Comparison of ENCODE assay signal across 21 cellular contexts in the genomic region with DNA sequence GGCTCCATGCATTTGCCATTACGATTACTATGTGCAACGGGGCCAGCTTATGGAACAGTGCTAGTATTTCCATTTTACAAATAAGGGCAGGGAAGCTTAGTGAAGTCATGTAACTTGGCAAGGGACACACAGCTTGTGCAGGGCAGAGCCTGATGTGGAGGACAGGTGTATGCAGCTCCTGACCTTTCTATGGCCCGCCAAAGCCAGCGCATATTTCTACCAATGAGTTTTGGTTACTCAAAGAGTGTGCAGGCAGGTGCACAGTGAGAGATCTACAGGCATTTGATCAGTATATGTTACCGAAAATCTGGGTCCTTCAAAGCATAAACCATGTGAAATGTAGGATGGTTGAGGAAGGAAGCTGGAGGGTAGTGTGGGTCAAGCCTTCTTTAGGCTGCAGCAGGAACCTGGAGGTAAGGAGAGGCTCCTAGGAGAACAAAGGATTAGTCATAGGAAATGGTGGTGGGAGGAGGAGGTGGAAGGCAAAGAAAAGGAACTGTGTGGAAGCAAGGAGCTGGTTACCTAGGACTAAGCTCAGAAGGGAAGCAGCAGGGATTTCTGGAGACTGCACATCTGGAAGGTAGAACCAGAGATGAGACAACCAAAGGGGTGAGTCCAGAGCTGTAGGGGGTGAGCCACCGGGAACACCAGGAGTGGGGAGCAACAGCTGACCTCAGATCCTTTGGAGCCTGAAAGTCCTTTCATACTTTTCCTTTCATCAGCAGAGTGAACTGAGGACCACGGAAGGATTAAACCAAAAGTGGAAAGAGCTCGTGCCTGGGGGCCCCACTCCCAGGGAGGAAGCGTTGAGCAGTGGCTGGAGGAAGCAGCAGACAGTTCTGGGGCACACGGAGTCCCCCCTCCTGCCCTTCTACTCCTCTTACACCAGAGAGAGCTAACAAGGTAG. TPM values are rescaled to one million over a fixed set of nuclear protein-coding genes. Genes with fewer than 3 reads are reported as not detected.
A peak's percentile ranks its signal among the peaks of the same experiment; 100 is the strongest.
DNase-seq lines count a peak whose midpoint lies in the region; ATAC-seq, FAIRE-seq and TF ChIP-seq lines count a peak whose summit lies in the region.
"Had no signal": no experiment of that assay in that cellular context is flagged by ENCODE, and none has a peak within 500 bp of the region (broad histone marks: within the 10 kb centered on the region; RNA-seq: fewer than 3 reads in every experiment).

No MANE protein-coding gene starts in this region.

- H3K9me3 ChIP-seq in HepG2 (ENCODE audit: low read length): no peaks in the 10 kb centered on the region
- H3K9me3 ChIP-seq in right lobe of liver: no peaks in the 10 kb centered on the region
- no peaks in the 10 kb centered on the region for H3K9me3 ChIP-seq in mammary epithelial cell (replicated peaks; ENCODE audit: insufficient read depth, low read length)
- H3K9me3 ChIP-seq: Peyer's patch had no signal

- H3K4me1 ChIP-seq in HepG2 (ENCODE audit: insufficient read depth, low read length) (peaks cover 27% of the 10 kb centered on the region), right lobe of liver (peaks cover 0 to 11% (median 0%) of the 10 kb centered on the region in 4 donors), mammary epithelial cell (ENCODE audit: insufficient read depth, low read length) (peaks cover 12% of the 10 kb centered on the region)

- CTCF ChIA-PET in HepG2 (lab: Yijun Ruan, JAX; ENCODE audit: low intra/inter-chr PET ratio, low total read pairs): no interaction called here
- CTCF ChIA-PET in mammary epithelial cell (lab: Charles Lee; ENCODE audit: low non-redundant PET): interaction anchor here (0.6 kb wide), 1 partner anchor 577 kb away, joined by 16 read pairs; no protein-coding TSS in a partner anchor

- ATAC-seq in HepG2 (no peak), right lobe of liver (no peak), GM21825 (IDR thresholded peaks at IDR 0.05; ENCODE audit: unreplicated experiment) (no peak)

- in situ Hi-C loops in HepG2 (cut with HindIII; ENCODE audit: extremely low pct_ligation_motif_present, low pct_unique_long_range_greater_than_20kb): no loop called here
- in situ Hi-C loops in mammary epithelial cell (cut with MboI; ENCODE audit: low sequenced_read_pairs in 2 of 2): no loop called here

- no peaks in the 10 kb centered on the region for H3K36me3 ChIP-seq in HepG2 (replicated peaks in 1 of 2; ENCODE audit: control insufficient read depth in 1 of 2, insufficient read depth in 2 of 2, low read length in 2 of 2)
- H3K36me3 ChIP-seq in right lobe of liver: no peaks in the 10 kb centered on the region
- H3K36me3 ChIP-seq in mammary epithelial cell (ENCODE audit: insufficient read depth, low read length): no peaks in the 10 kb centered on the region
- H3K36me3 ChIP-seq: BLaER1 treated with 17β-estradiol and CSF1 and Interleukin-3, amounts not matched to agents 10 nM and 100 nM; Peyer's patch had no signal

- TF ChIP-seq EP300 in HepG2 (IDR thresholded peaks at IDR 0.05; ENCODE audit: low read depth in 2 of 2, low read length in 2 of 2) (no peak), HepG2 (CRISPR knock-in tag; IDR thresholded peaks at IDR 0.05; ENCODE audit: borderline replicate concordance) (no peak)

- BruUV-seq in HepG2 (replicated peaks; lab: Mats Ljungman, UMichigan): no TSS peak
- BruUV-seq in mammary epithelial cell (replicated peaks; lab: Mats Ljungman, UMichigan): no TSS peak

- DNase-seq in HepG2 (ENCODE audit: low spot score): no peak
- no peak for DNase-seq in right lobe of liver
- peak; percentile 35 for DNase-seq in mammary epithelial cell
- DNase-seq in iPS-NIHi7 (ENCODE audit: extremely low spot score): peak; percentile 56
- DNase-seq in dedifferentiated amniotic fluid mesenchymal stem cell (ENCODE audit: extremely low spot score): no peak
- no peak for DNase-seq in OCI-M1 (lab: John Stamatoyannopoulos, UW)
- no peak for DNase-seq in stimulated activated CD8-positive, alpha-beta memory T cell treated with anti-CD3 and anti-CD28 coated beads, Interleukin-4, amount 100 ng/mL, for 48 hours
- DNase-seq: 8988T, DMS153, HCEC 1CT, NCI-H1417, NCI-H1930, NCI-H2171, NCI-H446 treated with DMSO at 0.1 percent for 48 hours, NCI-H748 treated with DMSO at 0.1 percent for 48 hours, Peyer's patch, SHP77 had no signal

- POLR2A ChIA-PET in HepG2 (lab: Yijun Ruan, JAX): no interaction called here

- no peak overlapping the region for H2AFZ ChIP-seq in HepG2 (ENCODE audit: low read length)
- peak overlapping the region; percentile 51 for H2AFZ ChIP-seq in mammary epithelial cell (ENCODE audit: low read depth, low read length)

- 33% methylated on average over 10 of the region's 10 CpGs for WGBS in HepG2 (ENCODE audit: low lambda C conversion rate)
- 51% methylated on average over 9 of the region's 10 CpGs for WGBS in right lobe of liver (ENCODE audit: insufficient coverage, low coverage, low lambda C conversion rate, missing lambda C conversion rate)
- 66% methylated on average over 8 of the region's 10 CpGs for WGBS in mammary epithelial cell (ENCODE audit: low coverage, missing lambda C conversion rate)

- H3K9ac ChIP-seq in HepG2 (ENCODE audit: insufficient read depth, low read depth, low read length): no peak overlapping the region
- no peak overlapping the region for H3K9ac ChIP-seq in mammary epithelial cell (ENCODE audit: insufficient read depth, low read length)
- H3K9ac ChIP-seq: BLaER1 treated with 17β-estradiol and CSF1 and Interleukin-3, amounts not matched to agents 10 nM and 100 nM; KMS-11 had no signal

- TF ChIP-seq POLR2A in HepG2 (IDR thresholded peaks at IDR 0.05; ENCODE audit: insufficient read depth in 1 of 2, low read depth in 2 of 2, low read length in 2 of 2) (no peak), right lobe of liver (IDR thresholded peaks at IDR 0.05) (no peak)

- H3K4me2 ChIP-seq in HepG2 (ENCODE audit: low read depth, low read length): 0 out of 2 replicates have a peak overlapping the region, but pooled peaks have one; percentile 1
- peak overlapping the region; percentile 0 for H3K4me2 ChIP-seq in mammary epithelial cell (ENCODE audit: insufficient read depth, low read depth, low read length)
- H3K4me2 ChIP-seq: BLaER1 treated with 17β-estradiol and CSF1 and Interleukin-3, amounts not matched to agents 10 nM and 100 nM; KMS-11 had no signal

- no peak for TF ChIP-seq RAD21 in HepG2 (CRISPR knock-in tag; IDR thresholded peaks at IDR 0.05)

- no peak for FAIRE-seq in HepG2 (lab: Jason Lieb, UNC)
- FAIRE-seq: GM18507 had no signal

- intact Hi-C loops in HepG2 (cut with micrococcal nuclease; ENCODE audit: unreplicated experiment) (no loop called here), right lobe of liver (cut with DNase I) (no loop called here), mammary epithelial cell (cut with micrococcal nuclease) (no loop called here)

- no peaks in the 10 kb centered on the region for H3K79me2 ChIP-seq in HepG2 (ENCODE audit: insufficient read depth, low read length)
- H3K79me2 ChIP-seq in mammary epithelial cell (ENCODE audit: insufficient read depth, low read length): no peaks in the 10 kb centered on the region

- TF ChIP-seq CTCF in HepG2 (CRISPR knock-in tag; IDR thresholded peaks at IDR 0.05) (no peak), right lobe of liver (IDR thresholded peaks at IDR 0.05) (no peak), mammary epithelial cell (conservative IDR thresholded peaks at IDR 0.05 in 1 of 2, IDR thresholded peaks at IDR 0.05 in 1 of 2; ENCODE audit: extremely low read depth in 1 of 2, insufficient read depth in 1 of 2, low read depth in 1 of 2, low read length in 2 of 2) (no peak)

- H3K27ac ChIP-seq in HepG2 (ENCODE audit: extremely low read length, insufficient read depth, low read length): no peak overlapping the region
- no peak overlapping the region for H3K27ac ChIP-seq in right lobe of liver
- H3K27ac ChIP-seq in mammary epithelial cell (ENCODE audit: insufficient read depth, low read depth, low read length): no peak overlapping the region
- H3K27ac ChIP-seq: BLaER1 treated with 17β-estradiol and CSF1 and Interleukin-3, amounts not matched to agents 10 nM and 100 nM; KMS-11; Peyer's patch had no signal

- H4K20me1 ChIP-seq in HepG2 (ENCODE audit: insufficient read depth, low read length): no peaks in the 10 kb centered on the region
- no peaks in the 10 kb centered on the region for H4K20me1 ChIP-seq in mammary epithelial cell (ENCODE audit: insufficient read depth, low read length)

- H3K4me3 ChIP-seq in HepG2 (replicated peaks in 1 of 3; ENCODE audit: insufficient read depth in 1 of 3, low read depth in 2 of 3, low read length in 3 of 3) (no peak overlapping the region), right lobe of liver (no peak overlapping the region), mammary epithelial cell (replicated peaks in 1 of 3; ENCODE audit: insufficient read depth in 1 of 3, low read depth in 2 of 3, low read length in 3 of 3) (no peak overlapping the region)
- H3K4me3 ChIP-seq: BLaER1 treated with 17β-estradiol and CSF1 and Interleukin-3, amounts not matched to agents 10 nM and 100 nM; Peyer's patch had no signal

- H3K27me3 ChIP-seq in HepG2 (ENCODE audit: control insufficient read depth in 1 of 2, insufficient read depth in 2 of 2, low read length in 2 of 2) (peaks cover 1 to 30% of the 10 kb centered on the region in 2 experiments), right lobe of liver (peaks cover 9 to 15% of the 10 kb centered on the region in 2 donors), mammary epithelial cell (ENCODE audit: insufficient read depth, low read length) (peaks cover 27% of the 10 kb centered on the region)

- dilution Hi-C loops in mammary epithelial cell (cut with HindIII; ENCODE audit: low sequenced_read_pairs): no loop called here

RNA-seq across cellular contexts. Expression of a gene that starts 4.2 kb away (rescaled TPM):
- total RNA-seq in HepG2 (2016; rRNA removed; fragmentation: Illumina TruSeq; extraction: Trizol) (0.07 TPM in 1 of 2 replicates, not detected in the other), right lobe of liver (under 1 TPM in 4 of 6 experiments, not detected in 2; 0.06 to 0.66 (median 0.21) TPM), mammary epithelial cell (not detected)
- not detected in 2 replicates for total RNA-seq in HepG2 (2016; cell fraction: cytosol; rRNA removed; fragmentation: Illumina TruSeq; extraction: Trizol; ENCODE audit: low read depth)
- total RNA-seq in HepG2 (2016; cell fraction: insoluble cytoplasmic fraction; rRNA removed; fragmentation: Illumina TruSeq; extraction: Trizol): 0.06 and 0.12 TPM in 2 replicates
- total RNA-seq in HepG2 (2016; cell fraction: membrane; rRNA removed; fragmentation: Illumina TruSeq; extraction: Trizol): 0.09 and 0.14 TPM in 2 replicates
- not detected in 2 replicates for total RNA-seq in HepG2 (2016; cell fraction: nucleus; rRNA removed; fragmentation: Illumina TruSeq; extraction: Trizol)
- polyA plus RNA-seq in HepG2 (2011; rRNA removed) (not detected in 2 replicates), mammary epithelial cell (not detected)
- polyA plus RNA-seq in HepG2 (2011; cell fraction: cytosol; rRNA removed): 0.03 TPM in 1 of 2 replicates, not detected in the other
- not detected in 2 replicates for polyA plus RNA-seq in HepG2 (2011; cell fraction: nucleus; rRNA removed)
- polyA plus RNA-seq in HepG2 (2012): 0.12 and 0.30 TPM in 2 replicates
- 0.26 and 0.31 TPM in 2 replicates for polyA plus RNA-seq in HepG2 (2016; cell fraction: cytosol; fragmentation: Illumina TruSeq; extraction: Trizol; ENCODE audit: low read depth)
- 0.61 TPM in 2 replicates for polyA plus RNA-seq in HepG2 (2016; cell fraction: insoluble cytoplasmic fraction; fragmentation: Illumina TruSeq; extraction: Trizol; ENCODE audit: low read depth)
- 0.36 and 0.37 TPM in 2 replicates for polyA plus RNA-seq in HepG2 (2016; cell fraction: membrane; fragmentation: Illumina TruSeq; extraction: Trizol; ENCODE audit: low read depth)
- 0.48 and 0.71 TPM in 2 replicates for polyA plus RNA-seq in HepG2 (2016; cell fraction: nucleus; fragmentation: Illumina TruSeq; extraction: Trizol; ENCODE audit: insufficient read depth, low read depth)
- not detected in 2 replicates for polyA minus RNA-seq in HepG2 (2011; rRNA and poly(A)+ RNA removed; ENCODE audit: low replicate concordance)
- polyA minus RNA-seq in HepG2 (2011; cell fraction: cytosol; rRNA and poly(A)+ RNA removed): not detected in 2 replicates
- 0.12 TPM in 1 of 2 replicates, not detected in the other for polyA minus RNA-seq in HepG2 (2011; cell fraction: nucleus; rRNA and poly(A)+ RNA removed)
- not detected for polyA minus RNA-seq in mammary epithelial cell
- total RNA-seq: Peyer's patch had no signal

RNA-seq across cellular contexts. Expression of a gene that starts 53.6 kb away (rescaled TPM):
- total RNA-seq in HepG2 (2016; rRNA removed; fragmentation: Illumina TruSeq; extraction: Trizol) (0.04 TPM in 1 of 2 replicates, not detected in the other), right lobe of liver (not detected), mammary epithelial cell (not detected)
- 0.09 TPM in 1 of 2 replicates, not detected in the other for total RNA-seq in HepG2 (2016; cell fraction: cytosol; rRNA removed; fragmentation: Illumina TruSeq; extraction: Trizol; ENCODE audit: low read depth)
- 0.04 TPM in 1 of 2 replicates, not detected in the other for total RNA-seq in HepG2 (2016; cell fraction: insoluble cytoplasmic fraction; rRNA removed; fragmentation: Illumina TruSeq; extraction: Trizol)
- total RNA-seq in HepG2 (2016; cell fraction: membrane; rRNA removed; fragmentation: Illumina TruSeq; extraction: Trizol): 0.14 and 0.25 TPM in 2 replicates
- not detected in 2 replicates for total RNA-seq in HepG2 (2016; cell fraction: nucleus; rRNA removed; fragmentation: Illumina TruSeq; extraction: Trizol)
- polyA plus RNA-seq in HepG2 (2011; rRNA removed) (not detected in 2 replicates), mammary epithelial cell (not detected)
- not detected in 2 replicates for polyA plus RNA-seq in HepG2 (2011; cell fraction: cytosol; rRNA removed)
- 0.27 TPM in 1 of 2 replicates, not detected in the other for polyA plus RNA-seq in HepG2 (2011; cell fraction: nucleus; rRNA removed)
- polyA plus RNA-seq in HepG2 (2012): not detected in 2 replicates
- 0.02 and 0.08 TPM in 2 replicates for polyA plus RNA-seq in HepG2 (2016; cell fraction: cytosol; fragmentation: Illumina TruSeq; extraction: Trizol; ENCODE audit: low read depth)
- polyA plus RNA-seq in HepG2 (2016; cell fraction: insoluble cytoplasmic fraction; fragmentation: Illumina TruSeq; extraction: Trizol; ENCODE audit: low read depth): not detected in 2 replicates
- polyA plus RNA-seq in HepG2 (2016; cell fraction: membrane; fragmentation: Illumina TruSeq; extraction: Trizol; ENCODE audit: low read depth): 0.22 TPM in 1 of 2 replicates, not detected in the other
- polyA plus RNA-seq in HepG2 (2016; cell fraction: nucleus; fragmentation: Illumina TruSeq; extraction: Trizol; ENCODE audit: insufficient read depth, low read depth): not detected in 2 replicates
- not detected in 2 replicates for polyA minus RNA-seq in HepG2 (2011; rRNA and poly(A)+ RNA removed; ENCODE audit: low replicate concordance)
- polyA minus RNA-seq in HepG2 (2011; cell fraction: cytosol; rRNA and poly(A)+ RNA removed): not detected in 2 replicates
- polyA minus RNA-seq in HepG2 (2011; cell fraction: nucleus; rRNA and poly(A)+ RNA removed): 0.13 TPM in 1 of 2 replicates, not detected in the other
- not detected for polyA minus RNA-seq in mammary epithelial cell

Comparison
In these comparisons a context has a peak if more than half of its experiments do, and no peak if none do; other contexts are left out.
1. DNase-seq: peak in mammary epithelial cell (single experiment) and iPS-NIHi7 (single experiment); none in HepG2 (single experiment), right lobe of liver (0 of 3), dedifferentiated amniotic fluid mesenchymal stem cell (single experiment), OCI-M1 (single experiment) and stimulated activated CD8-positive, alpha-beta memory T cell treated with anti-CD3 and anti-CD28 coated beads, Interleukin-4, amount 100 ng/mL, for 48 hours (single experiment).